13 cellular contexts compared by ENCODE assay signal in the genomic region with DNA sequence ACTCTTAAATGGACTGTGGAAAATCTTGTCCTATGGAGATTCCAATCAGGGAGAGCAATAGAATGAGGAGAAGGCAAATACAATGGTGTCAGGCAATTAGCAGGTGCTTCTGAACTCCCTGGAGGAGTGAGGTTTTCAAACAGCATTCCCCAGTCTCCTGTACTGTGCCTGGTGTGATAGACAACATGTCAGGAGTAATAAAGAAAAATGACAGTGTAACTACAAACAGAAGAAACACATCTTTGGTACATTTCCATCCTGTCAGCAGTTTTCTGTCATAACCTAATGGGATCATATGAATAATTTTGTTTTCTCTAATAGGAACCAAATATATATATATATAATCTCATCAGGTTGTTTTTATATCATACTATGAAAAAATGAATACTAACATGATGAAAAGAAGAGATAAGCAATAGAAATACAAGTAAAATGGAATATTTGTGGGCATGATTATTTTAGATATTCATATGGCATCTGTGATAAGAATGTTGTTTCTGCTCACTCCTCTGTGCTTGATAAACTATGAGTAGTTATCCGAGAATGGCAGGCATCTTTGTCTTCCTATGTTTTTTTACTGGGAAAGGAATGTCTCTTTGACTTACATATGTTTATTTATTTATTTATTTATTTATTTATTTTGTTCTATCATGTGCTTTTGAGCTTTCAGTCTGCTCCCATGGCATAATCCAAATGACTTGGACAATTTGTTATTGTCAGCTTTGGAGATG.
"Had no signal": no experiment of that assay in that cellular context is flagged by ENCODE, and none has a peak within 500 bp of the region (broad histone marks: within the 10 kb centered on the region; RNA-seq: fewer than 3 reads in every experiment).

No MANE protein-coding gene starts in this region.

- DNase-seq: activated CD4-positive, alpha-beta memory T cell treated with anti-CD3 and anti-CD28 coated beads for 36 hours; activated CD4-positive, alpha-beta T cell treated with anti-CD3 and anti-CD28 coated beads for 1 hour; activated T-cell treated with anti-CD3 and anti-CD28 coated beads, Interleukin-2, amount 50 U/mL, for 4 hours; erythroblast; immature natural killer cell; natural killer cell; occipital lobe; stimulated activated CD4-positive, alpha-beta T cell treated with anti-CD3 and anti-CD28 coated beads, Interleukin-4, amount 100 ng/mL, for 1 hour; stimulated activated CD8-positive, alpha-beta memory T cell treated with anti-CD3 and anti-CD28 coated beads, Interleukin-4, amount 100 ng/mL, for 48 hours; stimulated activated naive CD8-positive, alpha-beta T cell treated with anti-CD3 and anti-CD28 coated beads, Interleukin-15, amount 100 ng/mL, for 72 hours; T-helper 9 cell; testis had no signal

- H3K9me3 ChIP-seq: prostate gland, testis had no signal

- H3K27ac ChIP-seq: prostate gland, testis had no signal

- ATAC-seq: activated T-cell treated with anti-CD3 and anti-CD28 coated beads, Interleukin-2, amount 50 U/mL, for 4 hours; natural killer cell; stimulated activated naive CD8-positive, alpha-beta T cell treated with anti-CD3 and anti-CD28 coated beads, Interleukin-15, amount 100 ng/mL, for 72 hours had no signal

- H3K4me1 ChIP-seq: prostate gland, testis had no signal

- H3K4me3 ChIP-seq: prostate gland, testis had no signal
